29 cellular contexts compared by ENCODE assay signal in genomic region chr5:40154194-40154593, GRCh38.
"Had no signal": no experiment of that assay in that cellular context is flagged by ENCODE, and none has a peak within 500 bp of the region (broad histone marks: within the 10 kb centered on the region; RNA-seq: fewer than 3 reads in every experiment).

No MANE protein-coding gene starts in this region.

- H3K9me3 ChIP-seq: stomach, suprapubic skin, testis, thoracic aorta, thyroid gland, tibial artery, tibial nerve, transverse colon, upper lobe of left lung, upper lobe of right lung, uterus, vagina had no signal

- H3K9me3 Mint-ChIP-seq: stimulated activated effector memory CD8-positive, alpha-beta T cell treated with anti-CD3 and anti-CD28 coated beads, Interleukin-12 subunit alpha, Interleukin-12 subunit beta, amount 100 ng/mL, for 72 hours; stimulated activated naive CD8-positive, alpha-beta T cell treated with anti-CD3 and anti-CD28 coated beads, Interleukin-15, Interleukin-2, amounts not matched to agents 100 ng/mL and 50 ng/mL, for 24 hours; type B pancreatic cell had no signal

- FAIRE-seq: urothelium cell line had no signal

- H3K27ac Mint-ChIP-seq: stimulated activated effector memory CD8-positive, alpha-beta T cell treated with anti-CD3 and anti-CD28 coated beads, Interleukin-12 subunit alpha, Interleukin-12 subunit beta, amount 100 ng/mL, for 72 hours; stimulated activated memory B cell treated with anti-CD40 and anti-IgM and Interleukin-4, amounts not matched to agents 10 μg/mL and 1 μg/mL and 100 μg/mL, for 72 hours; stimulated activated naive B cell treated with anti-CD40 and anti-IgM and Interleukin-4, amounts not matched to agents 10 μg/mL and 1 μg/mL and 100 μg/mL, for 72 hours; stimulated activated naive CD8-positive, alpha-beta T cell treated with anti-CD3 and anti-CD28 coated beads, Interleukin-15, Interleukin-2, amounts not matched to agents 100 ng/mL and 50 ng/mL, for 24 hours; type B pancreatic cell had no signal

- DNase-seq: stimulated activated CD4-positive, alpha-beta T cell treated with anti-CD3 and anti-CD28 coated beads, Interleukin-2, amount 100 ng/mL, for 48 hours; stimulated activated CD4-positive, alpha-beta T cell treated with anti-CD3 and anti-CD28 coated beads, Interleukin-4, amount 100 ng/mL, for 1 hour; stimulated activated CD4-positive, alpha-beta T cell treated with anti-CD3 and anti-CD28 coated beads, Interleukin-4, amount 100 ng/mL, for 24 hours; stimulated activated CD4-positive, alpha-beta T cell treated with anti-CD3 and anti-CD28 coated beads, Interleukin-4, amount 100 ng/mL, for 4 hours; stimulated activated CD8-positive, alpha-beta memory T cell treated with anti-CD3 and anti-CD28 coated beads, Interleukin-4, amount 100 ng/mL, for 48 hours; stimulated activated naive B cell treated with anti-CD40 and anti-IgM and Interleukin-4, amounts not matched to agents 10 μg/mL and 1 μg/mL and 100 μg/mL, for 72 hours; stimulated activated naive CD4-positive, alpha-beta T cell; stimulated activated naive CD4-positive, alpha-beta T cell treated with Interleukin-2 at 50 U/mL for 16 hours; stimulated activated naive CD8-positive, alpha-beta T cell treated with anti-CD3 and anti-CD28 coated beads, Interleukin-15, amount 100 ng/mL, for 72 hours; stimulated activated naive CD8-positive, alpha-beta T cell treated with anti-CD3 and anti-CD28 coated beads, Interleukin-15, Interleukin-2, amounts not matched to agents 100 U/mL and 50 U/mL, for 24 hours; stomach; substantia nigra; testis; thyroid gland; tibial artery; transverse colon; trophoblast cell; upper lobe of left lung; upper lobe of right lung; uterus had no signal

- H3K4me3 Mint-ChIP-seq: stimulated activated effector memory CD8-positive, alpha-beta T cell treated with anti-CD3 and anti-CD28 coated beads, Interleukin-12 subunit alpha, Interleukin-12 subunit beta, amount 100 ng/mL, for 72 hours; stimulated activated memory B cell treated with anti-CD40 and anti-IgM and Interleukin-4, amounts not matched to agents 10 μg/mL and 1 μg/mL and 100 μg/mL, for 72 hours; stimulated activated naive B cell treated with anti-CD40 and anti-IgM and Interleukin-4, amounts not matched to agents 10 μg/mL and 1 μg/mL and 100 μg/mL, for 72 hours; stimulated activated naive CD8-positive, alpha-beta T cell treated with anti-CD3 and anti-CD28 coated beads, Interleukin-15, amount 100 ng/mL, for 72 hours; stimulated activated naive CD8-positive, alpha-beta T cell treated with anti-CD3 and anti-CD28 coated beads, Interleukin-15, Interleukin-2, amounts not matched to agents 100 ng/mL and 50 ng/mL, for 24 hours; type B pancreatic cell had no signal

- H3K27me3 ChIP-seq: stomach, suprapubic skin, testis, thyroid gland, tibial artery, tibial nerve, transverse colon, upper lobe of left lung, upper lobe of right lung, uterus, vagina had no signal

- H3K4me1 Mint-ChIP-seq: stimulated activated effector memory CD8-positive, alpha-beta T cell treated with anti-CD3 and anti-CD28 coated beads, Interleukin-12 subunit alpha, Interleukin-12 subunit beta, amount 100 ng/mL, for 72 hours; stimulated activated memory B cell treated with anti-CD40 and anti-IgM and Interleukin-4, amounts not matched to agents 10 μg/mL and 1 μg/mL and 100 μg/mL, for 72 hours; stimulated activated naive CD8-positive, alpha-beta T cell treated with anti-CD3 and anti-CD28 coated beads, Interleukin-15, amount 100 ng/mL, for 72 hours had no signal

- H3K36me3 Mint-ChIP-seq: stimulated activated effector memory CD8-positive, alpha-beta T cell treated with anti-CD3 and anti-CD28 coated beads, Interleukin-12 subunit alpha, Interleukin-12 subunit beta, amount 100 ng/mL, for 72 hours; stimulated activated memory B cell treated with anti-CD40 and anti-IgM and Interleukin-4, amounts not matched to agents 10 μg/mL and 1 μg/mL and 100 μg/mL, for 72 hours; stimulated activated naive B cell treated with anti-CD40 and anti-IgM and Interleukin-4, amounts not matched to agents 10 μg/mL and 1 μg/mL and 100 μg/mL, for 72 hours; type B pancreatic cell had no signal

- H3K27me3 Mint-ChIP-seq: stimulated activated memory B cell treated with anti-CD40 and anti-IgM and Interleukin-4, amounts not matched to agents 10 μg/mL and 1 μg/mL and 100 μg/mL, for 72 hours; stimulated activated naive B cell treated with anti-CD40 and anti-IgM and Interleukin-4, amounts not matched to agents 10 μg/mL and 1 μg/mL and 100 μg/mL, for 72 hours; stimulated activated naive CD8-positive, alpha-beta T cell treated with anti-CD3 and anti-CD28 coated beads, Interleukin-15, amount 100 ng/mL, for 72 hours had no signal

- H3K4me3 ChIP-seq: stomach, suprapubic skin, testis, thoracic aorta, thyroid gland, tibial artery, tibial nerve, transverse colon, upper lobe of left lung, upper lobe of right lung, uterus, vagina had no signal

- H3K27ac ChIP-seq: stomach, suprapubic skin, testis, thoracic aorta, thyroid gland, tibial artery, tibial nerve, transverse colon, upper lobe of left lung, upper lobe of right lung, uterus, vagina had no signal

- H3K36me3 ChIP-seq: stomach, suprapubic skin, thoracic aorta, thyroid gland, tibial artery, tibial nerve, transverse colon, upper lobe of left lung, upper lobe of right lung, uterus, vagina had no signal
